ENCODE assay signal across 1 cellular context in genomic region chr2:15553519-15553918, GRCh38.
A peak's percentile ranks its signal among the peaks of the same experiment; 100 is the strongest.
TF ChIP-seq lines count a peak whose summit lies in the region.

No MANE protein-coding gene starts in this region.

TF ChIP-seq in K562, 482 proteins besides CTCF, POLR2A, EP300 and RAD21 (continued from another document and continues in another):
- TF ChIP-seq ZNF407 (IDR thresholded peaks at IDR 0.05; ENCODE audit: low read depth) (0 out of 2 replicates have a peak, but pooled peaks have one; percentile 21), E2F1 (CRISPR knock-in tag; IDR thresholded peaks at IDR 0.05) (no peak), FOXA1 (IDR thresholded peaks at IDR 0.05; ENCODE audit: borderline replicate concordance) (no peak), ZKSCAN8 (CRISPR knock-in tag; IDR thresholded peaks at IDR 0.05) (no peak), ZBTB34 (CRISPR knock-in tag; IDR thresholded peaks at IDR 0.05) (no peak), ZSCAN29 (IDR thresholded peaks at IDR 0.05) (no peak), NFIC (IDR thresholded peaks at IDR 0.05) (peak; percentile 19; the same call in 1 of the 2 replicates), NBN (IDR thresholded peaks at IDR 0.05; ENCODE audit: low read depth) (0 out of 2 replicates have a peak, but pooled peaks have one; percentile 19), RFX5 (IDR thresholded peaks at IDR 0.05; ENCODE audit: low read depth, low read length) (no peak), FOXP4 (CRISPR knock-in tag; IDR thresholded peaks at IDR 0.05; ENCODE audit: borderline replicate concordance) (no peak), TAF15 (IDR thresholded peaks at IDR 0.05; ENCODE audit: low read depth, low read length) (no peak), HDAC3 (IDR thresholded peaks at IDR 0.05; ENCODE audit: borderline replicate concordance, partially characterized antibody) (no peak), MCM3 (IDR thresholded peaks at IDR 0.05) (no peak), RCOR1 (IDR thresholded peaks at IDR 0.05; ENCODE audit: borderline replicate concordance in 1 of 2, low read depth in 2 of 2, low read length in 2 of 2) (0 out of 4 replicates have a peak, but pooled peaks of 1 of the 2 experiments have one; percentile 15), STAG1 (CRISPR knock-in tag; IDR thresholded peaks at IDR 0.05; ENCODE audit: borderline replicate concordance) (no peak), KDM1A (IDR thresholded peaks at IDR 0.05) (peak in 1 of 2 experiments; percentile 70; a peak in 1 of 4 replicates), ZNF263 (CRISPR knock-in tag; IDR thresholded peaks at IDR 0.05; ENCODE audit: borderline replicate concordance) (no peak), SUPT5H (IDR thresholded peaks at IDR 0.05) (no peak), KAT7 (CRISPR knock-in tag; IDR thresholded peaks at IDR 0.05; ENCODE audit: borderline replicate concordance) (no peak), NEUROD1 (IDR thresholded peaks at IDR 0.05; ENCODE audit: borderline replicate concordance, low read depth, low read length, partially characterized antibody) (peak; percentile 38), BRD9 (IDR thresholded peaks at IDR 0.05; ENCODE audit: low read depth, partially characterized antibody) (no peak), HNRNPL (IDR thresholded peaks at IDR 0.05; ENCODE audit: low read depth, low read length) (no peak), TOE1 (IDR thresholded peaks at IDR 0.05; ENCODE audit: borderline replicate concordance) (peak; percentile 55; the same call in 1 of the 2 replicates), TOE1 (CRISPR knock-in tag; IDR thresholded peaks at IDR 0.05; ENCODE audit: borderline replicate concordance, low read depth) (no peak), RFX1 (IDR thresholded peaks at IDR 0.05) (no peak), SAFB (IDR thresholded peaks at IDR 0.05; ENCODE audit: borderline replicate concordance, low read depth, low read length) (no peak), CAMTA2 (CRISPR knock-in tag; conservative IDR thresholded peaks at IDR 0.05) (no peak), ZNF444 (CRISPR knock-in tag; IDR thresholded peaks at IDR 0.05) (peak; percentile 56; the same call in 1 of the 2 replicates), CLOCK (CRISPR knock-in tag; IDR thresholded peaks at IDR 0.05; ENCODE audit: borderline replicate concordance) (no peak), RFX7 (CRISPR knock-in tag; IDR thresholded peaks at IDR 0.05) (no peak), MLLT1 (IDR thresholded peaks at IDR 0.05) (peak in 1 of 2 experiments; percentile 37; a peak in 1 of 4 replicates), RBFOX2 (IDR thresholded peaks at IDR 0.05; ENCODE audit: low read depth, low read length) (peak; percentile 37; the same call in 1 of the 2 replicates), ATF1 (CRISPR knock-in tag; IDR thresholded peaks at IDR 0.05) (no peak), ATF1 (tag; IDR thresholded peaks at IDR 0.05) (no peak), NCOR1 (IDR thresholded peaks at IDR 0.05) (peak; percentile 19; the same call in 1 of the 2 replicates), MAFF (IDR thresholded peaks at IDR 0.05; ENCODE audit: low read length) (no peak), DPF2 (IDR thresholded peaks at IDR 0.05) (peak; percentile 47; the same call in 1 of the 2 replicates), GATAD2B (IDR thresholded peaks at IDR 0.05; ENCODE audit: borderline replicate concordance) (no peak), TCF15 (CRISPR knock-in tag; IDR thresholded peaks at IDR 0.05) (no peak), CSDE1 (IDR thresholded peaks at IDR 0.05) (no peak)
